1 cellular context compared by ENCODE assay signal in genomic region chr11:44269369-44270351, GRCh38.
TF ChIP-seq lines count a peak whose summit lies in the region.

No MANE protein-coding gene starts in this region.

TF ChIP-seq in K562, 482 proteins besides CTCF, POLR2A, EP300 and RAD21 (continued from another document and continues in another):
- TF ChIP-seq E2F6 (IDR thresholded peaks at IDR 0.05; ENCODE audit: borderline replicate concordance in 1 of 2, extremely low read depth in 1 of 2, insufficient read depth in 1 of 2, insufficient read length in 1 of 2, low read depth in 1 of 2, low read length in 1 of 2, poor library complexity in 1 of 2, severe bottlenecking in 1 of 2), result no peak
- TF ChIP-seq PHB2 (IDR thresholded peaks at IDR 0.05; ENCODE audit: low read depth), result peak; percentile 89
- TF ChIP-seq EGR1 (conservative IDR thresholded peaks at IDR 0.05), result peak; percentile 93
- TF ChIP-seq CHD2 (IDR thresholded peaks at IDR 0.05; ENCODE audit: low read depth, low read length), result no peak
- TF ChIP-seq SREBF1 (IDR thresholded peaks at IDR 0.05; ENCODE audit: borderline replicate concordance, low read depth, low read length), result no peak
- peak; percentile 73 for TF ChIP-seq MYNN (IDR thresholded peaks at IDR 0.05)
- TF ChIP-seq MYNN (CRISPR knock-in tag; IDR thresholded peaks at IDR 0.05), result no peak
- peak; percentile 86 for TF ChIP-seq MEIS2 (IDR thresholded peaks at IDR 0.05; ENCODE audit: partially characterized antibody)
- peak; percentile 76 for TF ChIP-seq HMGN3 (IDR thresholded peaks at IDR 0.05; ENCODE audit: borderline replicate concordance, extremely low read depth, insufficient read length, low read depth, low read length)
- no peak for TF ChIP-seq HDGF (IDR thresholded peaks at IDR 0.05)
- no peak for TF ChIP-seq ZNF280B (CRISPR knock-in tag; IDR thresholded peaks at IDR 0.05)
- TF ChIP-seq ZBTB26 (CRISPR knock-in tag; IDR thresholded peaks at IDR 0.05), result 0 out of 2 replicates have a peak, but pooled peaks have one; percentile 33
- TF ChIP-seq CEBPB (tag; IDR thresholded peaks at IDR 0.05), result no peak
- TF ChIP-seq THRB (CRISPR knock-in tag; conservative IDR thresholded peaks at IDR 0.05), result peak; percentile 83; the same call in 1 of the 2 replicates
- no peak for TF ChIP-seq ZNF12 (CRISPR knock-in tag; IDR thresholded peaks at IDR 0.05)
- peak; percentile 85 to 92 for TF ChIP-seq TRIM24 (IDR thresholded peaks at IDR 0.05)
- TF ChIP-seq ZNF175 (CRISPR knock-in tag; IDR thresholded peaks at IDR 0.05; ENCODE audit: low read depth), result peak; percentile 55; the same call in 1 of the 2 replicates
- TF ChIP-seq ATF3 (IDR thresholded peaks at IDR 0.05), result peak; percentile 33; the same call in 1 of the 2 replicates
- no peak for TF ChIP-seq ATF3 (CRISPR knock-in tag; conservative IDR thresholded peaks at IDR 0.05)
- no peak for TF ChIP-seq ID3 (CRISPR knock-in tag; IDR thresholded peaks at IDR 0.05)
- TF ChIP-seq ID3 (tag; IDR thresholded peaks at IDR 0.05), result peak; percentile 91
- peak; percentile 84 for TF ChIP-seq GATA2 (CRISPR knock-in tag; IDR thresholded peaks at IDR 0.05)
- no peak for TF ChIP-seq HNRNPK (IDR thresholded peaks at IDR 0.05; ENCODE audit: low read depth, low read length, poor library complexity, severe bottlenecking)
- TF ChIP-seq MBD1 (CRISPR knock-in tag; IDR thresholded peaks at IDR 0.05), result no peak
- no peak for TF ChIP-seq RFX7 (CRISPR knock-in tag; IDR thresholded peaks at IDR 0.05)
- peak; percentile 79 to 90 for TF ChIP-seq MAZ (CRISPR knock-in tag; conservative IDR thresholded peaks at IDR 0.05 in 1 of 2, IDR thresholded peaks at IDR 0.05 in 1 of 2)
- no peak for TF ChIP-seq SIX5 (IDR thresholded peaks at IDR 0.05; ENCODE audit: borderline replicate concordance in 1 of 2, insufficient read depth in 1 of 2, low read depth in 1 of 2, low read length in 2 of 2)
- TF ChIP-seq HBP1 (CRISPR knock-in tag; IDR thresholded peaks at IDR 0.05), result peak; percentile 93
- TF ChIP-seq MEF2D (tag; conservative IDR thresholded peaks at IDR 0.05; ENCODE audit: low read depth), result peak; percentile 79; the same call in 1 of the 2 replicates
- no peak for TF ChIP-seq SNIP1 (IDR thresholded peaks at IDR 0.05; ENCODE audit: low read depth)
- TF ChIP-seq HDAC3 (IDR thresholded peaks at IDR 0.05; ENCODE audit: borderline replicate concordance, partially characterized antibody), result peak; percentile 85
- TF ChIP-seq DMBX1 (CRISPR knock-in tag; IDR thresholded peaks at IDR 0.05; ENCODE audit: borderline replicate concordance), result 0 out of 2 replicates have a peak, but pooled peaks have one; percentile 41
- TF ChIP-seq PYGO2 (tag; IDR thresholded peaks at IDR 0.05), result no peak
- 0 out of 4 replicates have a peak, but pooled peaks of 1 of the 2 experiments have one; percentile 8 for TF ChIP-seq SRF (CRISPR knock-in tag; IDR thresholded peaks at IDR 0.05)
- no peak for TF ChIP-seq E2F1 (CRISPR knock-in tag; IDR thresholded peaks at IDR 0.05)
- 0 out of 2 replicates have a peak, but pooled peaks have one; percentile 65 for TF ChIP-seq LARP7 (IDR thresholded peaks at IDR 0.05)
- peak; percentile 65 for TF ChIP-seq FOSL1 (tag; conservative IDR thresholded peaks at IDR 0.05)
- peak; percentile 94 for TF ChIP-seq SMARCC2 (IDR thresholded peaks at IDR 0.05; ENCODE audit: low read depth)
- no peak for TF ChIP-seq ETV5 (CRISPR knock-in tag; IDR thresholded peaks at IDR 0.05; ENCODE audit: low read depth)
- no peak for TF ChIP-seq THAP7 (CRISPR knock-in tag; IDR thresholded peaks at IDR 0.05)
- TF ChIP-seq ZNF318 (IDR thresholded peaks at IDR 0.05; ENCODE audit: borderline replicate concordance in 1 of 2, low read depth in 1 of 2), result peak in 1 of 2 experiments; percentile 66; a peak in 1 of 4 replicates
- peak; percentile 91 for TF ChIP-seq CTBP1 (IDR thresholded peaks at IDR 0.05; ENCODE audit: borderline replicate concordance)
- peak in 1 of 2 experiments; percentile 38; a peak in 1 of 4 replicates for TF ChIP-seq TEAD1 (CRISPR knock-in tag; IDR thresholded peaks at IDR 0.05)
- peak; percentile 77 for TF ChIP-seq ZEB2 (IDR thresholded peaks at IDR 0.05)
